Comparison of ENCODE assay signal across 24 cellular contexts in genomic region chr18:7319161-7319560, GRCh38.
DNase-seq lines count a peak whose midpoint lies in the region; ATAC-seq, FAIRE-seq and TF ChIP-seq lines count a peak whose summit lies in the region.
"Had no signal": no experiment of that assay in that cellular context is flagged by ENCODE, and none has a peak within 500 bp of the region (broad histone marks: within the 10 kb centered on the region; RNA-seq: fewer than 3 reads in every experiment).

No MANE protein-coding gene starts in this region.

- H3K79me2 ChIP-seq in GM23338 (replicated peaks; ENCODE audit: insufficient read depth), result no peaks in the 10 kb centered on the region
- H3K79me2 ChIP-seq in H1 (ENCODE audit: control insufficient read depth in 1 of 2, insufficient read depth in 2 of 2, low read length in 2 of 2), result no peaks in the 10 kb centered on the region
- no peaks in the 10 kb centered on the region for H3K79me2 ChIP-seq in neural progenitor cell (ENCODE audit: low read depth)

- no peak overlapping the region for H2BK120ac ChIP-seq in H1 (replicated peaks; ENCODE audit: low read depth, low read length)

- H2BK12ac ChIP-seq in H1 (ENCODE audit: low read depth, low read length), result no peak overlapping the region

- no peak overlapping the region for H4K8ac ChIP-seq in H1 (ENCODE audit: extremely low read depth, insufficient read depth, low read length)

- no peak overlapping the region for H3K4me3 Mint-ChIP-seq in GM23338
- H3K4me3 Mint-ChIP-seq in glutamatergic neuron (ENCODE audit: unreplicated experiment), result peak overlapping the region; percentile 1
- no peak overlapping the region for H3K4me3 Mint-ChIP-seq in neural progenitor cell
- H3K4me3 Mint-ChIP-seq: CD14-positive monocyte; CD4-positive, alpha-beta T cell; CD8-positive, alpha-beta T cell had no signal

- no peak overlapping the region for H2BK5ac ChIP-seq in H1 (ENCODE audit: low read depth, low read length)

- H3K9me3 ChIP-seq in H1 (ENCODE audit: insufficient read depth in 2 of 2, low read depth in 1 of 2, low read length in 1 of 2) (no peaks in the 10 kb centered on the region), neural progenitor cell (ENCODE audit: low read depth) (no peaks in the 10 kb centered on the region), WERI-Rb-1 (ENCODE audit: severe bottlenecking) (no peaks in the 10 kb centered on the region)
- H3K9me3 ChIP-seq: BE2C, BLaER1, Caco-2 had no signal

- no peak overlapping the region for H3K18ac ChIP-seq in H1 (ENCODE audit: extremely low read depth, low read length)

- H3K27ac Mint-ChIP-seq in GM23338 (no peak overlapping the region), glutamatergic neuron (ENCODE audit: unreplicated experiment) (peak overlapping the region; percentile 38), neural progenitor cell (peak overlapping the region; percentile 16)
- H3K27ac Mint-ChIP-seq: CD14-positive monocyte; CD4-positive, alpha-beta T cell; CD8-positive, alpha-beta T cell had no signal

- H3K27ac ChIP-seq in GM23338 (ENCODE audit: low read depth) (no peak overlapping the region), H1 (ENCODE audit: low read depth, low read length) (no peak overlapping the region), neural progenitor cell (no peak overlapping the region), WERI-Rb-1 (no peak overlapping the region)
- H3K27ac ChIP-seq: BLaER1 had no signal

- no peak for TF ChIP-seq EP300 in H1 (IDR thresholded peaks at IDR 0.05; ENCODE audit: borderline replicate concordance in 1 of 2, low read depth in 2 of 2, low read length in 2 of 2)

- H3K4me2 ChIP-seq in GM23338 (no peak overlapping the region), H1 (ENCODE audit: insufficient read depth in 1 of 2, low read depth in 2 of 2, low read length in 2 of 2) (no peak overlapping the region), neural progenitor cell (no peak overlapping the region)
- H3K4me2 ChIP-seq: BLaER1 had no signal

- H4K91ac ChIP-seq in H1 (replicated peaks; ENCODE audit: insufficient read length, low read length), result no peak overlapping the region

- H3K27me3 ChIP-seq in GM23338 (ENCODE audit: insufficient read depth) (no peaks in the 10 kb centered on the region), H1 (replicated peaks in 1 of 4; ENCODE audit: control insufficient read depth in 3 of 4, extremely low read depth in 1 of 4, insufficient read depth in 3 of 4, low read length in 3 of 4) (no peaks in the 10 kb centered on the region), neural progenitor cell (no peaks in the 10 kb centered on the region), WERI-Rb-1 (ENCODE audit: insufficient read depth, low read depth, severe bottlenecking) (no peaks in the 10 kb centered on the region)
- H3K27me3 ChIP-seq: BE2C, BLaER1 had no signal

- DNase-seq in GM23338 (ENCODE audit: low spot score), result no peak
- no peak for DNase-seq in H1 (ENCODE audit: low read depth in 1 of 2, low spot score in 2 of 2)
- DNase-seq in glutamatergic neuron, result no peak
- DNase-seq in neural progenitor cell (ENCODE audit: low spot score), result no peak
- no peak for DNase-seq in WERI-Rb-1
- DNase-seq in HuH-7.5 (ENCODE audit: low spot score), result no peak
- DNase-seq in CD1c-positive myeloid dendritic cell (ENCODE audit: extremely low spot score), result no peak
- no peak for DNase-seq in NCI-H1694 (lab: John Stamatoyannopoulos, UW)
- DNase-seq: 8988T; ACHN; BE2C; C1 segment of cervical spinal cord; Caco-2; Calu3; CD4-positive, alpha-beta T cell; CD8-positive, alpha-beta T cell; DMS79 treated with DMSO at 0.1 percent for 48 hours; GF-D8 had no signal

- H3K36me3 Mint-ChIP-seq in GM23338 (ENCODE audit: low read depth) (no peaks in the 10 kb centered on the region), glutamatergic neuron (ENCODE audit: unreplicated experiment) (no peaks in the 10 kb centered on the region), neural progenitor cell (no peaks in the 10 kb centered on the region)
- H3K36me3 Mint-ChIP-seq: CD14-positive monocyte; CD8-positive, alpha-beta T cell had no signal

- no peaks in the 10 kb centered on the region for H3K9me2 ChIP-seq in GM23338 (ENCODE audit: insufficient read depth)

- H3K79me1 ChIP-seq in H1 (ENCODE audit: low read depth, low read length), result no peaks in the 10 kb centered on the region

- CTCF ChIA-PET in H1 (lab: Charles Lee; ENCODE audit: partially characterized antibody), result no interaction called here

- no peak for TF ChIP-seq CTCF in GM23338 (conservative IDR thresholded peaks at IDR 0.05; ENCODE audit: low read depth in 2 of 2)
- TF ChIP-seq CTCF in H1 (IDR thresholded peaks at IDR 0.05; ENCODE audit: control extremely low read depth in 1 of 3, insufficient read depth in 1 of 3, low read depth in 1 of 3, low read length in 3 of 3), result no peak
- no peak for TF ChIP-seq CTCF in glutamatergic neuron (IDR thresholded peaks at IDR 0.05; ENCODE audit: partially characterized antibody, unreplicated experiment)
- TF ChIP-seq CTCF in neural progenitor cell (IDR thresholded peaks at IDR 0.05), result no peak
- TF ChIP-seq CTCF in WERI-Rb-1 (IDR thresholded peaks at IDR 0.05; ENCODE audit: low read depth, low read length), result no peak

- no peak overlapping the region for H2BK15ac ChIP-seq in H1 (ENCODE audit: low read length)

- H3K9ac ChIP-seq in H1 (replicated peaks in 1 of 4; ENCODE audit: extremely low read depth in 1 of 4, low read depth in 3 of 4, low read length in 3 of 4) (no peak overlapping the region), neural progenitor cell (no peak overlapping the region)
- H3K9ac ChIP-seq: BLaER1 had no signal

- WGBS in H1 (ENCODE audit: extremely low coverage in 1 of 2, insufficient coverage in 1 of 2, insufficient read length in 1 of 2, insufficient replicate concordance in 2 of 2, low coverage in 1 of 2, low lambda C conversion rate in 2 of 2, missing lambda C conversion rate in 1 of 2), 2 experiments, result 92% methylated on average over 10 of the region's 10 CpGs; no CpG with 5 or more reads in 1 of the 2 experiments

- H3K4me1 ChIP-seq in GM23338 (ENCODE audit: insufficient read depth) (no peaks in the 10 kb centered on the region), H1 (replicated peaks in 1 of 4; ENCODE audit: control insufficient read depth in 3 of 4, insufficient read depth in 4 of 4, low read length in 3 of 4) (no peaks in the 10 kb centered on the region), neural progenitor cell (peaks cover 31% of the 10 kb centered on the region)
- H3K4me1 ChIP-seq: BE2C, BLaER1, Caco-2 had no signal

- no peaks in the 10 kb centered on the region for H4K20me1 ChIP-seq in GM23338 (replicated peaks; ENCODE audit: insufficient read depth)
- H4K20me1 ChIP-seq in H1 (replicated peaks in 1 of 2; ENCODE audit: control insufficient read depth in 1 of 2, insufficient read depth in 2 of 2, low read length in 2 of 2), result peaks cover 0 to 2% of the 10 kb centered on the region in 2 experiments
- H4K20me1 ChIP-seq in neural progenitor cell (ENCODE audit: low read depth), result no peaks in the 10 kb centered on the region
- H4K20me1 ChIP-seq: BLaER1 had no signal

- no peak for ATAC-seq in GM23338
- ATAC-seq: CD8-positive, alpha-beta T cell had no signal

- H3F3A ChIP-seq in GM23338 (replicated peaks; ENCODE audit: low read depth) (no peaks in the 10 kb centered on the region), neural progenitor cell (ENCODE audit: low read depth) (peaks cover 14% of the 10 kb centered on the region)

- H3K36me3 ChIP-seq in GM23338 (ENCODE audit: insufficient read depth) (no peaks in the 10 kb centered on the region), H1 (ENCODE audit: control insufficient read depth in 2 of 4, insufficient read depth in 4 of 4, low read length in 3 of 4) (no peaks in the 10 kb centered on the region), neural progenitor cell (no peaks in the 10 kb centered on the region), WERI-Rb-1 (no peaks in the 10 kb centered on the region)
- H3K36me3 ChIP-seq: BE2C, BLaER1 had no signal

- no peak overlapping the region for H3K56ac ChIP-seq in H1 (replicated peaks; ENCODE audit: insufficient read length, low read depth, low read length)

- no peak overlapping the region for H2BK20ac ChIP-seq in H1 (ENCODE audit: low read length)

- no peak overlapping the region for H3K14ac ChIP-seq in H1 (ENCODE audit: insufficient read length)

- H4K5ac ChIP-seq in H1 (ENCODE audit: insufficient read length, low read depth, low read length), result no peak overlapping the region

- H3K23me2 ChIP-seq in H1 (ENCODE audit: low read depth, low read length), result peaks cover 5% of the 10 kb centered on the region; the same call in 1 of the 2 replicates

- H3K23ac ChIP-seq in H1 (ENCODE audit: insufficient read length), result no peak overlapping the region

- H2AFZ ChIP-seq in GM23338 (peak overlapping the region; percentile 47), H1 (ENCODE audit: low read length) (0 out of 2 replicates have a peak overlapping the region, but pooled peaks have one; percentile 16), neural progenitor cell (replicated peaks) (peak overlapping the region; percentile 76)

- no peak for TF ChIP-seq POLR2A in H1 (IDR thresholded peaks at IDR 0.05; ENCODE audit: control extremely low read depth in 1 of 2, low read depth in 2 of 2, low read length in 2 of 2)

- no peak overlapping the region for H3K4ac ChIP-seq in H1 (replicated peaks; ENCODE audit: insufficient read length, low read depth, low read length)

- no peaks in the 10 kb centered on the region for H3K9me3 Mint-ChIP-seq in GM23338
- peaks cover 10% of the 10 kb centered on the region for H3K9me3 Mint-ChIP-seq in glutamatergic neuron (ENCODE audit: unreplicated experiment)
- H3K9me3 Mint-ChIP-seq in neural progenitor cell, result no peaks in the 10 kb centered on the region
- H3K9me3 Mint-ChIP-seq: CD4-positive, alpha-beta T cell; CD8-positive, alpha-beta T cell had no signal

- H3K4me1 Mint-ChIP-seq in GM23338, result peaks cover 2% of the 10 kb centered on the region; the same call in 2 of the 3 replicates
- peaks cover 28% of the 10 kb centered on the region for H3K4me1 Mint-ChIP-seq in glutamatergic neuron (ENCODE audit: low read depth, unreplicated experiment)
- peaks cover 33% of the 10 kb centered on the region for H3K4me1 Mint-ChIP-seq in neural progenitor cell
- H3K4me1 Mint-ChIP-seq: CD14-positive monocyte had no signal

- H3K27me3 Mint-ChIP-seq in GM23338 (ENCODE audit: insufficient read depth, low read depth, poor library complexity), result peaks cover 4% of the 10 kb centered on the region
- peaks cover 5% of the 10 kb centered on the region for H3K27me3 Mint-ChIP-seq in glutamatergic neuron (ENCODE audit: unreplicated experiment)
- H3K27me3 Mint-ChIP-seq in neural progenitor cell (ENCODE audit: insufficient read depth, low read depth), result peaks cover 7% of the 10 kb centered on the region
- H3K27me3 Mint-ChIP-seq: CD4-positive, alpha-beta T cell had no signal

- POLR2A ChIA-PET in H1 (lab: Charles Lee; ENCODE audit: partially characterized antibody), result no interaction called here

- H2AK5ac ChIP-seq in H1 (ENCODE audit: low read depth, low read length), result no peak overlapping the region

- no peak overlapping the region for H3K4me3 ChIP-seq in GM23338
- H3K4me3 ChIP-seq in H1 (ENCODE audit: extremely low read depth in 1 of 4, insufficient read depth in 2 of 4, low read depth in 3 of 4, low read length in 4 of 4), result no peak overlapping the region
- no peak overlapping the region for H3K4me3 ChIP-seq in neural progenitor cell
- no peak overlapping the region for H3K4me3 ChIP-seq in WERI-Rb-1 (ENCODE audit: low read depth, low read length)
- H3K4me3 ChIP-seq: BLaER1 had no signal

- no peak for FAIRE-seq in H1 (lab: Jason Lieb, UNC)
- FAIRE-seq: A204.1, D721Med, G401.6, GM12891 had no signal

- TF ChIP-seq RAD21 in H1 (IDR thresholded peaks at IDR 0.05 in 1 of 2, conservative IDR thresholded peaks at IDR 0.05 in 1 of 2; ENCODE audit: low read depth in 2 of 2, low read length in 2 of 2), result no peak

Comparison
In these comparisons a context has a peak if more than half of its experiments do, and no peak if none do; other contexts are left out.
1. H2AFZ ChIP-seq: peak in every context shown above with its lines; median percentile 76 in neural progenitor cell; 47 in GM23338; 16 in H1.